24 cellular contexts compared by ENCODE assay signal in the genomic region with DNA sequence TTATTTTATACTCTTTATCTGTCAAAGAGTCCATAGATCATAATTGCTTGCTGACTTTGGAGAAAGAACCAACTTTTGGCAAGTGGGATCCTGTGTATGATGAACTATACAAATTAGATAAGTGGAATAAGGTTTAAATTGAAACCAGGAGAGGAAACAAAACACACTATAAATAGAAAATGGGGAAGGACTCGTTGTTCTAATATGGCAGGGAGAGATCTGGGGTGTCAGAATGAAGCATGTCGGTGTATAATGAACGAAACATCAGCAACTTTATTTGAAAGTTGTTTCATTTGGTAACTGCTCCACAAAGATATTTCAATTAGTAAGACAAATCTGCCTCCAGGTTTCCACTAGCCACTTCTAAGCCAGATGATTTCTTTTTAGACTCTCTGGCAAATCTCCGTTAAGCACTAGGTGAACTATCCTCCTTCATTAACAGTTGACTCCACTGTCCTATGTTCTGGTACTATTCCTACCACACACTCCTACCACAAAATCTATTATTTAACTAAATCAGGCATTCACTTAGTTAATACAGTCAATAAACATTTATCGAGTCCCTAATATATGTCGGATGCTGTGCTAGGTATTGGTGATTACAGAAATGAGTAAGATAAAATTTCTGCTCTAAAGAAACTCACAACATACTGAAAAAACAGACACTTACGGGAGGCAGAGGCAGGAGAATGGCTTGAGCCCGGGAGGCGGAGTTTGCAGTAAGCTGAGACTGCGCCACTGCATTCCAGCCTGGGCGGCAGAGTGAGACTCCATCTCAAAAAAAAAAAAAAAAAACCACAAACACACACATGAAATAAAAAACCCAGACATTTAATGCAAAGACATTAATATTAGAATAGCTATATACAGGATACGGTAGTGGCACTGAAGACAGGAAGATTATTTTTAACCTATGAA. TPM values are rescaled to one million over a fixed set of nuclear protein-coding genes. Genes with fewer than 3 reads are reported as not detected.
DNase-seq lines count a peak whose midpoint lies in the region; TF ChIP-seq lines count a peak whose summit lies in the region.
"Had no signal": no experiment of that assay in that cellular context is flagged by ENCODE, and none has a peak within 500 bp of the region (broad histone marks: within the 10 kb centered on the region; RNA-seq: fewer than 3 reads in every experiment).

No MANE protein-coding gene starts in this region.

- TF ChIP-seq POLR2A in suprapubic skin (IDR thresholded peaks at IDR 0.05), result no peak

- no peak overlapping the region for H3K9ac ChIP-seq in neural progenitor cell

- no peak for TF ChIP-seq EP300 in suprapubic skin (IDR thresholded peaks at IDR 0.05)

- peak overlapping the region; percentile 83 for H2AFZ ChIP-seq in neural progenitor cell (replicated peaks)
- H2AFZ ChIP-seq: PC-9 had no signal

- H3K4me1 Mint-ChIP-seq in neural progenitor cell (peaks cover 4% of the 10 kb centered on the region), HFFc6 (ENCODE audit: low read depth) (peaks cover 4% of the 10 kb centered on the region)
- H3K4me1 Mint-ChIP-seq: central memory CD8-positive, alpha-beta T cell had no signal

- no peaks in the 10 kb centered on the region for H3K27me3 ChIP-seq in neural progenitor cell
- no peaks in the 10 kb centered on the region for H3K27me3 ChIP-seq in suprapubic skin
- H3K27me3 ChIP-seq: esophagus squamous epithelium had no signal

- H4K20me1 ChIP-seq in neural progenitor cell (ENCODE audit: low read depth), result no peaks in the 10 kb centered on the region

- H3K79me2 ChIP-seq in neural progenitor cell (ENCODE audit: low read depth), result no peaks in the 10 kb centered on the region

- H3K36me3 Mint-ChIP-seq in neural progenitor cell (peaks cover 2% of the 10 kb centered on the region), HFFc6 (ENCODE audit: low read depth) (no peaks in the 10 kb centered on the region)

- no peak for TF ChIP-seq CTCF in neural progenitor cell (IDR thresholded peaks at IDR 0.05)
- no peak for TF ChIP-seq CTCF in suprapubic skin (IDR thresholded peaks at IDR 0.05)
- TF ChIP-seq CTCF in HFFc6 (IDR thresholded peaks at IDR 0.05), result no peak

- DNase-seq in EH (ENCODE audit: low read depth) (peak; percentile 1), MV-4-11 (lab: John Stamatoyannopoulos, UW) (peak; percentile 67), ecto neural progenitor cell (ENCODE audit: low spot score) (peak; percentile 51), neural progenitor cell (ENCODE audit: low spot score) (peak; percentile 54), suprapubic skin (ENCODE audit: low spot score in 2 of 2) (no peak), NCI-H1048 (lab: John Stamatoyannopoulos, UW) (no peak), NCI-H1417 treated with DMSO at 0.1 percent for 48 hours (lab: John Stamatoyannopoulos, UW) (no peak), HFFc6 (no peak)
- DNase-seq: activated CD4-positive, alpha-beta memory T cell treated with anti-CD3 and anti-CD28 coated beads, Interleukin-2, amount 10 ng/mL, durations not matched to agents 7 days and 5 days; activated naive CD4-positive, alpha-beta T cell treated with Interleukin-2 at 50 U/mL for 16 hours; activated T-cell treated with anti-CD3 and anti-CD28 coated beads for 4 hours; anterior cingulate cortex; DND-41; effector memory CD8-positive, alpha-beta T cell; esophagus squamous epithelium; left colon; NCI-H187 treated with DMSO at 0.1 percent for 48 hours; NCI-H2227 treated with DMSO at 0.1 percent for 48 hours; NCI-H82; PC-9; T-helper 2 cell; WERI-Rb-1 had no signal

- H3K36me3 ChIP-seq in neural progenitor cell (no peaks in the 10 kb centered on the region), suprapubic skin (no peaks in the 10 kb centered on the region)
- H3K36me3 ChIP-seq: esophagus squamous epithelium, WERI-Rb-1 had no signal

- H3K4me3 Mint-ChIP-seq in neural progenitor cell (no peak overlapping the region), HFFc6 (no peak overlapping the region)
- H3K4me3 Mint-ChIP-seq: activated CD4-positive, alpha-beta memory T cell treated with anti-CD3 and anti-CD28 coated beads, Interleukin-2, amount 10 ng/mL, durations not matched to agents 7 days and 5 days; central memory CD8-positive, alpha-beta T cell; effector memory CD8-positive, alpha-beta T cell had no signal

- H3K4me1 ChIP-seq in neural progenitor cell (peaks cover 28% of the 10 kb centered on the region), suprapubic skin (no peaks in the 10 kb centered on the region)

- no peak overlapping the region for H3K4me3 ChIP-seq in neural progenitor cell
- H3K4me3 ChIP-seq in suprapubic skin, result no peak overlapping the region
- H3K4me3 ChIP-seq: esophagus squamous epithelium, PC-9 had no signal

- 68% methylated on average over 12 of the region's 12 CpGs for WGBS in suprapubic skin

- H3K27ac ChIP-seq in neural progenitor cell (no peak overlapping the region), suprapubic skin (no peak overlapping the region)
- H3K27ac ChIP-seq: HL-60, PC-9, WERI-Rb-1 had no signal

- H3K27me3 Mint-ChIP-seq in neural progenitor cell (ENCODE audit: insufficient read depth, low read depth) (no peaks in the 10 kb centered on the region), HFFc6 (ENCODE audit: insufficient read depth) (no peaks in the 10 kb centered on the region; the same call in 1 of the 2 replicates)
- H3K27me3 Mint-ChIP-seq: activated CD4-positive, alpha-beta memory T cell treated with anti-CD3 and anti-CD28 coated beads, Interleukin-2, amount 10 ng/mL, durations not matched to agents 7 days and 5 days; central memory CD8-positive, alpha-beta T cell; effector memory CD8-positive, alpha-beta T cell had no signal

- H3K4me2 ChIP-seq in neural progenitor cell, result peak overlapping the region; percentile 66
- H3K4me2 ChIP-seq: PC-9 had no signal

- H3K9me3 Mint-ChIP-seq in neural progenitor cell, result no peaks in the 10 kb centered on the region
- no peaks in the 10 kb centered on the region for H3K9me3 Mint-ChIP-seq in HFFc6
- H3K9me3 Mint-ChIP-seq: central memory CD8-positive, alpha-beta T cell; effector memory CD8-positive, alpha-beta T cell had no signal

- H3K27ac Mint-ChIP-seq in neural progenitor cell (no peak overlapping the region), HFFc6 (no peak overlapping the region)
- H3K27ac Mint-ChIP-seq: activated CD4-positive, alpha-beta memory T cell treated with anti-CD3 and anti-CD28 coated beads, Interleukin-2, amount 10 ng/mL, durations not matched to agents 7 days and 5 days; effector memory CD8-positive, alpha-beta T cell had no signal

- no peaks in the 10 kb centered on the region for H3K9me3 ChIP-seq in neural progenitor cell (ENCODE audit: low read depth)
- H3K9me3 ChIP-seq in suprapubic skin, result no peaks in the 10 kb centered on the region
- H3K9me3 ChIP-seq: esophagus squamous epithelium had no signal

- H3F3A ChIP-seq in neural progenitor cell (ENCODE audit: low read depth), result no peaks in the 10 kb centered on the region

RNA-seq across cellular contexts. Expression of gene SLC15A2, which starts 20.1 kb away (rescaled TPM):
- total RNA-seq in neural progenitor cell (ENCODE audit: low replicate concordance) (1.0 TPM in 2 replicates), suprapubic skin (1 to 10 TPM in 2 of 4 donors, under 1 TPM in 2; 0.76 to 2.3 (median 1.4) TPM)
- total RNA-seq in HFFc6 (2021; fragmentation: NEBNext Ultra II Directional; extraction: Animal tissue kit (Norgen Biotek cat#: 25700)), result under 1 TPM in 5 of 6 experiments, not detected in 1; 0.09 to 0.35 (median 0.14) TPM

Comparison
In these comparisons a context has a peak if more than half of its experiments do, and no peak if none do; other contexts are left out.
1. DNase-seq: peak in EH (single experiment), MV-4-11 (single experiment), ecto neural progenitor cell (single experiment) and neural progenitor cell (single experiment); none in suprapubic skin (0 of 2), NCI-H1048 (single experiment), NCI-H1417 treated with DMSO at 0.1 percent for 48 hours (single experiment) and HFFc6 (single experiment).